In the genomic region with DNA sequence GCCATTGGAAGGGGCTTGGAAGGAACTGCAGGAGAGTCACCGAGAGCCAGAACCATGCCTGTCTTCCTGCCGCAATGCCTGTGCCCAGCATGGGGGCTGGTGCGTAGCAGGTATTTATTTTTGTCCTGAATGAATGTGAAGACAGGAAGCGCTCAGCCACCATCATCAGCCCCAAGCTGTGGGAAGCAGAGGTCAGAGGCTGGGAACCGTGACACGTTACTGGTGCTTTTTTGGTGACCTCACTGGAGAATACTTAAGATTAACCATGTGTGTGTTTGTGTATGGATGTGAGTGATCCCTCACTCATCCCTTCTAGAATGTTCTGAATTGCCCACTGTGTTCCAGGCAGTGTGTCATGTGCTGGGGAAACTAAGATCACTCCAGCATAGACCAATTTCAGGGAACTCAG, we compare ENCODE assay signal across 14 cellular contexts.
A peak's percentile ranks its signal among the peaks of the same experiment; 100 is the strongest.
DNase-seq lines count a peak whose midpoint lies in the region; ATAC-seq and TF ChIP-seq lines count a peak whose summit lies in the region.
"Had no signal": no experiment of that assay in that cellular context is flagged by ENCODE, and none has a peak within 500 bp of the region (broad histone marks: within the 10 kb centered on the region; RNA-seq: fewer than 3 reads in every experiment).

No MANE protein-coding gene starts in this region.

- H3K27ac ChIP-seq in GM23248 = no peak overlapping the region
- peak overlapping the region; percentile 90 for H3K27ac ChIP-seq in mesenchymal stem cell (ENCODE audit: low read length, poor library complexity, severe bottlenecking)
- no peak overlapping the region for H3K27ac ChIP-seq in CD4-positive, alpha-beta T cell (ENCODE audit: low read depth, low read length)
- H3K27ac ChIP-seq: 22Rv1, gastroesophageal sphincter had no signal

- no peak overlapping the region for H2BK12ac ChIP-seq in mesenchymal stem cell (ENCODE audit: low read length in 2 of 2)

- H3K27me3 Mint-ChIP-seq in CD4-positive, alpha-beta T cell = no peaks in the 10 kb centered on the region

- ATAC-seq in CD4-positive, alpha-beta T cell (ENCODE audit: poor library complexity) = no peak
- no peak for ATAC-seq in GM19463 (IDR thresholded peaks at IDR 0.05; ENCODE audit: unreplicated experiment)
- ATAC-seq: gastroesophageal sphincter, left cardiac atrium had no signal

- DNase-seq in DMS153 (lab: John Stamatoyannopoulos, UW) = peak; percentile 41
- DNase-seq in DMS153 treated with DMSO at 0.1 percent for 48 hours (lab: John Stamatoyannopoulos, UW; ENCODE audit: unreplicated experiment) = no peak
- peak; percentile 73 for DNase-seq in GM23248
- DNase-seq in astrocyte of the spinal cord (ENCODE audit: low read depth, low spot score) = peak; percentile 81
- peak; percentile 64 for DNase-seq in mesenchymal stem cell
- DNase-seq in KBM-7 = no peak
- no peak for DNase-seq in CD4-positive, alpha-beta T cell
- DNase-seq: left cardiac atrium; NCI-H2171; stimulated activated CD4-positive, alpha-beta T cell treated with anti-CD3 and anti-CD28 coated beads, Interleukin-12 subunit alpha, Interleukin-12 subunit beta, amount 100 ng/mL, for 4 hours; T-helper 2 cell had no signal

- no peak overlapping the region for H3K23ac ChIP-seq in mesenchymal stem cell (ENCODE audit: low read length in 2 of 2)

- H3K9ac ChIP-seq in GM23248 (no peak overlapping the region), mesenchymal stem cell (ENCODE audit: low read length) (no peak overlapping the region)

- CTCF ChIA-PET in CD4-positive, alpha-beta T cell (lab: Charles Lee) = no interaction called here

- 68% methylated on average over 6 of the region's 6 CpGs for WGBS in GM23248 (ENCODE audit: low coverage in 1 of 2, low lambda C conversion rate in 2 of 2, missing lambda C conversion rate in 2 of 2), 2 experiments
- 47% methylated on average over 6 of the region's 6 CpGs for WGBS in mesenchymal stem cell

- POLR2A ChIA-PET in CD4-positive, alpha-beta T cell (lab: Charles Lee) = no interaction called here

- H3K79me2 ChIP-seq in GM23248 (ENCODE audit: insufficient read depth) = no peaks in the 10 kb centered on the region

- H4K91ac ChIP-seq in mesenchymal stem cell (ENCODE audit: low read length) = no peak overlapping the region

- H3K18ac ChIP-seq in mesenchymal stem cell (ENCODE audit: low read depth in 1 of 2, low read length in 2 of 2) = no peak overlapping the region

- no peak overlapping the region for H3K4me3 Mint-ChIP-seq in CD4-positive, alpha-beta T cell

- H3K9me3 ChIP-seq in GM23248 (ENCODE audit: low read depth) = no peaks in the 10 kb centered on the region
- no peaks in the 10 kb centered on the region for H3K9me3 ChIP-seq in mesenchymal stem cell (ENCODE audit: control insufficient read depth, low read length)
- H3K9me3 ChIP-seq in CD4-positive, alpha-beta T cell (ENCODE audit: control insufficient read depth, low read length) = no peaks in the 10 kb centered on the region
- H3K9me3 ChIP-seq: gastroesophageal sphincter had no signal

- H4K8ac ChIP-seq in mesenchymal stem cell (ENCODE audit: low read length) = no peak overlapping the region

- intact Hi-C loops in CD4-positive, alpha-beta T cell (cut with DNase I, micrococcal nuclease) = no loop called here

- H3K79me1 ChIP-seq in mesenchymal stem cell (replicated peaks; ENCODE audit: low read length, poor library complexity, severe bottlenecking) = peaks cover 8% of the 10 kb centered on the region

- H2BK5ac ChIP-seq in mesenchymal stem cell (ENCODE audit: low read depth, low read length, poor library complexity, severe bottlenecking) = no peak overlapping the region

- 0 out of 2 replicates have a peak, but pooled peaks cover 4% of the 10 kb centered on the region for H3F3A ChIP-seq in GM23248 (ENCODE audit: insufficient read depth)

- H2BK120ac ChIP-seq in mesenchymal stem cell (ENCODE audit: low read depth, low read length) = no peak overlapping the region

- no peaks in the 10 kb centered on the region for H3K27me3 ChIP-seq in GM23248 (replicated peaks; ENCODE audit: insufficient read depth)
- H3K27me3 ChIP-seq in mesenchymal stem cell (ENCODE audit: control insufficient read depth in 1 of 2, insufficient read depth in 1 of 2, low read length in 2 of 2) = no peaks in the 10 kb centered on the region
- no peaks in the 10 kb centered on the region for H3K27me3 ChIP-seq in CD4-positive, alpha-beta T cell (ENCODE audit: control insufficient read depth, insufficient read depth, low read length)
- H3K27me3 ChIP-seq: gastroesophageal sphincter had no signal

- H3K36me3 ChIP-seq in GM23248 (ENCODE audit: low read depth) (no peaks in the 10 kb centered on the region), mesenchymal stem cell (ENCODE audit: control insufficient read depth in 1 of 2, insufficient read depth in 2 of 2, low read depth in 1 of 2, low read length in 2 of 2) (no peaks in the 10 kb centered on the region)
- H3K36me3 ChIP-seq: gastroesophageal sphincter had no signal

- H4K20me1 ChIP-seq in GM23248 (ENCODE audit: insufficient read depth) = no peaks in the 10 kb centered on the region

- H3K4me2 ChIP-seq in GM23248 (ENCODE audit: unreplicated experiment) (no peak overlapping the region), mesenchymal stem cell (ENCODE audit: low read length, poor library complexity, severe bottlenecking) (no peak overlapping the region)

- in situ Hi-C loops in GM23248 (cut with MboI) (no loop called here), astrocyte of the spinal cord (cut with HindIII; ENCODE audit: low sequenced_read_pairs) (no loop called here), KBM-7 (cut with MboI; ENCODE audit: low pct_unique_long_range_greater_than_20kb, low sequenced_read_pairs) (no loop called here)

- no peaks in the 10 kb centered on the region for H3K9me3 Mint-ChIP-seq in CD4-positive, alpha-beta T cell

- no peak overlapping the region for H3K14ac ChIP-seq in mesenchymal stem cell (ENCODE audit: low read length in 2 of 2)

- H3K36me3 Mint-ChIP-seq in CD4-positive, alpha-beta T cell (ENCODE audit: low read depth) = no peaks in the 10 kb centered on the region

- H2AFZ ChIP-seq in GM23248 (no peak overlapping the region), mesenchymal stem cell (ENCODE audit: low read depth, low read length) (no peak overlapping the region)

- no peak overlapping the region for H3K27ac Mint-ChIP-seq in CD4-positive, alpha-beta T cell

- no peaks in the 10 kb centered on the region for H3K9me2 ChIP-seq in GM23248 (ENCODE audit: insufficient read depth)

- no peak overlapping the region for H2AK5ac ChIP-seq in mesenchymal stem cell (ENCODE audit: low read length, severe bottlenecking)

- H2BK15ac ChIP-seq in mesenchymal stem cell (ENCODE audit: low read depth, poor library complexity, severe bottlenecking) = no peak overlapping the region

- H3K4ac ChIP-seq in mesenchymal stem cell (ENCODE audit: low read depth in 1 of 2, low read length in 2 of 2) = no peak overlapping the region

- H3K4me1 ChIP-seq in GM23248 (ENCODE audit: insufficient read depth) (0 out of 2 replicates have a peak, but pooled peaks cover 7% of the 10 kb centered on the region), mesenchymal stem cell (ENCODE audit: control insufficient read depth, insufficient read depth, low read depth, low read length) (peaks cover 30% of the 10 kb centered on the region)

- H3K4me1 Mint-ChIP-seq in CD4-positive, alpha-beta T cell (ENCODE audit: low read depth) = peaks cover 10% of the 10 kb centered on the region

- no peak for TF ChIP-seq CTCF in astrocyte of the spinal cord (IDR thresholded peaks at IDR 0.05; ENCODE audit: low read depth, low read length)
- no peak for TF ChIP-seq CTCF in CD4-positive, alpha-beta T cell (IDR thresholded peaks at IDR 0.05)

- H3K4me3 ChIP-seq in GM23248 = no peak overlapping the region
- no peak overlapping the region for H3K4me3 ChIP-seq in astrocyte of the spinal cord (ENCODE audit: low read depth, low read length)
- H3K4me3 ChIP-seq in mesenchymal stem cell (ENCODE audit: insufficient read depth in 1 of 2, low read depth in 1 of 2, low read length in 2 of 2) = no peak overlapping the region
- H3K4me3 ChIP-seq: gastroesophageal sphincter had no signal

Comparison
In these comparisons a context has a peak if more than half of its experiments do, and no peak if none do; other contexts are left out.
1. DNase-seq: peak in DMS153 (single experiment), GM23248 (single experiment), astrocyte of the spinal cord (single experiment) and mesenchymal stem cell (single experiment); none in DMS153 treated with DMSO at 0.1 percent for 48 hours (single experiment), KBM-7 (single experiment) and CD4-positive, alpha-beta T cell (0 of 10).